Comparison of ENCODE assay signal across 20 cellular contexts in the genomic region with DNA sequence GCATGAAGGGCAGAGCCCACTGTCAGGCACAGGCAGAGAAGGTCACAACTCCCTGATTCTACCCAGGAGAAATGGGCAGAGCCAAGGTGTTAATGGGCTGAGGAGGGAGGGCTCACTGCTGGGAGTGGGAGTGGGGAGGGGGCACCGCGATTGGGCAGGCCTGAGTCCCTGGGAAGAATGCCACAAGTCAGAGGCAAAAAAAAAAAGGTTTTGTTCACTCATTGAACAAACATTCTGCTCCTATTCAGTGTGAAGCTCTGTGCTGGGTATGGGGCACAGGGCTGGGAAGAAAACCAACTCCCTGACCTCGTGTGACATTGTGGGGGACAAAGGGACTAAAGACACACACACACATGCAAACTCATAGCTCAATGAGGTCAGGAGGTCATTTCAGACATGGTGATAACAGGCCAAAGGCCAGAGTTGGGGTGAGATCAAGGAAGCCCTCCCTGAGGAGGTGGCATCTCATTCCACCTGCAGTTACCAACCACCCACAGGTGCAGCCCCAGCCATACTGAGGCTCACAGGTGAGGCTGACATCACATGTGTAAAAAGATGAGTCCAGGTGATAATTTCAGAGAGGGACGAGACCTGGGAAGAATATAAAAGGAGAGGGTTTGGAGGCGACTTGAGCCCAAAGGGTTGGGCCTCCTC. TPM values are rescaled to one million over a fixed set of nuclear protein-coding genes. Genes with fewer than 3 reads are reported as not detected.
DNase-seq lines count a peak whose midpoint lies in the region; ATAC-seq, FAIRE-seq and TF ChIP-seq lines count a peak whose summit lies in the region.
"Had no signal": no experiment of that assay in that cellular context is flagged by ENCODE, and none has a peak within 500 bp of the region (broad histone marks: within the 10 kb centered on the region; RNA-seq: fewer than 3 reads in every experiment).

No MANE protein-coding gene starts in this region.

- no peaks in the 10 kb centered on the region for H3K36me3 ChIP-seq in effector memory CD4-positive, alpha-beta T cell (ENCODE audit: control insufficient read depth, insufficient read depth, low read length)
- H3K36me3 ChIP-seq: right atrium auricular region, upper lobe of left lung had no signal

- H3K4me1 ChIP-seq in A549, result peaks cover 68% of the 10 kb centered on the region
- peaks cover 15% of the 10 kb centered on the region for H3K4me1 ChIP-seq in effector memory CD4-positive, alpha-beta T cell (ENCODE audit: control insufficient read depth, insufficient read depth, low read length, poor library complexity, severe bottlenecking)

- CTCF ChIA-PET in A549 (lab: Yijun Ruan, JAX), result interaction anchor here (1.1 to 4.0 kb wide), 3 partner anchors 14 to 59 kb away, joined by 3 to 27 read pairs (median 3); no protein-coding TSS in a partner anchor

- no peak for ATAC-seq in A549
- ATAC-seq in GM21619 (IDR thresholded peaks at IDR 0.05; ENCODE audit: unreplicated experiment), result no peak
- no peak for ATAC-seq in GM18505 (IDR thresholded peaks at IDR 0.05; ENCODE audit: unreplicated experiment)
- ATAC-seq: activated CD8-positive, alpha-beta memory T cell treated with anti-CD3 and anti-CD28 coated beads, Interleukin-2, amount 10 ng/mL, durations not matched to agents 7 days and 5 days; left lobe of liver; naive thymus-derived CD8-positive, alpha-beta T cell; T-helper 17 cell had no signal

- TF ChIP-seq CTCF in A549 (IDR thresholded peaks at IDR 0.05) (no peak), VCaP (conservative IDR thresholded peaks at IDR 0.05) (no peak)

- H3K9me3 ChIP-seq in A549, result no peaks in the 10 kb centered on the region
- no peaks in the 10 kb centered on the region for H3K9me3 ChIP-seq in effector memory CD4-positive, alpha-beta T cell (ENCODE audit: control insufficient read depth, low read length)
- H3K9me3 ChIP-seq: right atrium auricular region, upper lobe of left lung had no signal

- no peak for TF ChIP-seq EP300 in A549 (IDR thresholded peaks at IDR 0.05)

- no peak for DNase-seq in A549 (ENCODE audit: low read depth in 1 of 2, low spot score in 1 of 2)
- DNase-seq in globus pallidus (ENCODE audit: low spot score), result peak; percentile 45
- DNase-seq in renal cortical epithelial cell (ENCODE audit: low read depth), result peak; percentile 51
- DNase-seq in cerebellar cortex (ENCODE audit: low spot score), result no peak
- DNase-seq in effector memory CD4-positive, alpha-beta T cell, result no peak
- DNase-seq: activated CD4-positive, CD25-positive, alpha-beta regulatory T cell treated with anti-CD3 and anti-CD28 coated beads, Interleukin-2, amount 50 U/mL, for 72 hours; activated CD8-positive, alpha-beta memory T cell treated with anti-CD3 and anti-CD28 coated beads, Interleukin-2, amount 10 ng/mL, durations not matched to agents 7 days and 5 days; activated effector memory CD4-positive, alpha-beta T cell treated with anti-CD3 and anti-CD28 coated beads, Interleukin-2, amount 50 U/mL, for 16 hours; naive thymus-derived CD8-positive, alpha-beta T cell; NCI-H1048; NCI-H774; stimulated activated CD4-positive, alpha-beta T cell treated with anti-CD3 and anti-CD28 coated beads, Interleukin-4, amount 100 ng/mL, for 24 hours; T-helper 17 cell had no signal

- POLR2A ChIA-PET in A549 (lab: Yijun Ruan, JAX), result interaction anchor here (1.6 kb wide), 1 partner anchor 302 kb away, joined by 6 read pairs; no protein-coding TSS in a partner anchor

- FAIRE-seq in A549 (lab: Jason Lieb, UNC), result no peak
- FAIRE-seq: D721Med had no signal

- H3K27me3 ChIP-seq in effector memory CD4-positive, alpha-beta T cell (replicated peaks; ENCODE audit: control insufficient read depth, insufficient read depth, low read length, poor library complexity, severe bottlenecking), result no peaks in the 10 kb centered on the region
- H3K27me3 ChIP-seq: right atrium auricular region, upper lobe of left lung had no signal

- WGBS in A549 (ENCODE audit: missing lambda C conversion rate), result 39% methylated on average over 5 of the region's 5 CpGs

- TF ChIP-seq POLR2A in A549 (IDR thresholded peaks at IDR 0.05; ENCODE audit: low read length) (no peak), GM18505 (IDR thresholded peaks at IDR 0.05; ENCODE audit: borderline replicate concordance, extremely low read depth, insufficient read depth, insufficient read length) (no peak)

- H3K4me3 ChIP-seq in A549, result no peak overlapping the region
- H3K4me3 ChIP-seq in effector memory CD4-positive, alpha-beta T cell (ENCODE audit: insufficient read depth, low read depth, low read length, poor library complexity, severe bottlenecking), result no peak overlapping the region
- H3K4me3 ChIP-seq: right atrium auricular region, upper lobe of left lung had no signal

- peak overlapping the region; percentile 97 to 98 for H3K27ac ChIP-seq in A549
- peak overlapping the region; percentile 99 for H3K27ac ChIP-seq in VCaP
- no peak overlapping the region for H3K27ac ChIP-seq in effector memory CD4-positive, alpha-beta T cell (ENCODE audit: insufficient read depth, low read length, poor library complexity, severe bottlenecking)

- H3K4me2 ChIP-seq in A549, result peak overlapping the region; percentile 90

- TF ChIP-seq RAD21 in A549 (conservative IDR thresholded peaks at IDR 0.05 in 1 of 2, IDR thresholded peaks at IDR 0.05 in 1 of 2), result no peak

TF ChIP-seq in A549, 52 proteins besides CTCF, POLR2A, EP300 and RAD21:
- TF ChIP-seq ZFP36 (IDR thresholded peaks at IDR 0.05; ENCODE audit: borderline replicate concordance, partially characterized antibody), result peak; percentile 79
- no peak; the same call in 1 of the 2 replicates for TF ChIP-seq NFE2L2 (conservative IDR thresholded peaks at IDR 0.05; ENCODE audit: low read length)

RNA-seq across cellular contexts. Expression of a gene that starts 3.2 kb away (rescaled TPM):
- 131 and 150 TPM in 2 replicates for polyA plus RNA-seq in A549 (2011; rRNA removed)
- polyA plus RNA-seq in A549 (2012; cell fraction: cytosol; rRNA removed), result 145 and 229 TPM in 2 replicates
- polyA plus RNA-seq in A549 (2012; cell fraction: nucleus; rRNA removed), result 263 and 339 TPM in 2 replicates
- polyA plus RNA-seq in A549 (2017; fragmentation: RNase III; extraction: RNeasy Plus Mini Kit Qiagen cat#74134 plus additional on column Dnase treatment), result 114 to 152 TPM (median 147 TPM) in 3 replicates
- 151 and 188 TPM in 2 replicates for polyA minus RNA-seq in A549 (2011; rRNA and poly(A)+ RNA removed)
- total RNA-seq in renal cortical epithelial cell, result 99.2 and 159 TPM in 2 replicates

Comparison
In these comparisons a context has a peak if more than half of its experiments do, and no peak if none do; other contexts are left out.
1. DNase-seq: peak in globus pallidus (single experiment) and renal cortical epithelial cell (single experiment); none in A549 (0 of 2), cerebellar cortex (single experiment) and effector memory CD4-positive, alpha-beta T cell (0 of 3).